In the genomic region with DNA sequence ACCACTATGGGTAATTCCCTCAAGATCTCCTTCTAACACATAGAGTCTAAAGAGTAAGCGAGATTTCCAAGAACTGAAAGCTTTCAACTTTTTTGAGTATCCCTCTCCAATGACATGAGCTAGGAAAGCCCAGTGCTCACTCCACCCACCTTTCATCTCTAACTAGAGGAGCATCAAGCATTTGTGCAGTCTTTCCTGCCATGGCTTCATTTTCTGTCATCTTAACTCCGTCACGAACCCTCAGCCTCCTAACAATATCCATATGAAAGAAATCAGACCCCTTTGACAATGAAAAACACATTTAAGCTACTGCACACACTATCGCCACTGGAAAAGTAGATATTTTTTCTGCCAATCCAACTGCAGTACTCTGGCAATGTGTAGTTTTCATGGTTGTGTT, we compare ENCODE assay signal across 23 cellular contexts.
"Had no signal": no experiment of that assay in that cellular context is flagged by ENCODE, and none has a peak within 500 bp of the region (broad histone marks: within the 10 kb centered on the region; RNA-seq: fewer than 3 reads in every experiment).

No MANE protein-coding gene starts in this region.

- H3K4me3 ChIP-seq: coronary artery, ovary, prostate gland, spleen had no signal

- H3K27ac Mint-ChIP-seq: activated B cell treated with CpG ODN at 0.5 μM for 24 hours; activated naive CD4-positive, alpha-beta T cell treated with anti-CD3 and anti-CD28 coated beads, Interleukin-2, amount 50 U/mL, for 72 hours; natural killer cell had no signal

- DNase-seq: activated B cell treated with CpG ODN at 0.5 μM for 24 hours; activated CD4-positive, alpha-beta memory T cell treated with anti-CD3 and anti-CD28 coated beads for 36 hours; activated CD4-positive, alpha-beta T cell treated with anti-CD3 and anti-CD28 coated beads for 48 hours; amygdala; foreskin melanocyte; hippocampal formation; kidney glomerular epithelial cell; left ventricle myocardium superior; mammary epithelial cell; midbrain; natural killer cell; ovary; spleen; stimulated activated CD4-positive, alpha-beta T cell treated with anti-CD3 and anti-CD28 coated beads, Interleukin-4, amount 100 ng/mL, for 1 hour; stimulated activated naive CD4-positive, alpha-beta T cell treated with Interleukin-2 at 50 U/mL for 16 hours; T-helper 1 cell; T1000 had no signal

- FAIRE-seq: bronchial epithelial cell had no signal

- H3K4me1 ChIP-seq: spleen had no signal

- H3K36me3 ChIP-seq: ovary, prostate gland, spleen had no signal

- H3K4me3 Mint-ChIP-seq: activated B cell treated with CpG ODN at 0.5 μM for 24 hours; activated CD4-positive, alpha-beta memory T cell treated with anti-CD3 and anti-CD28 coated beads for 36 hours; activated T-helper 1 cell treated with anti-CD3 and anti-CD28 coated beads, Interleukin-12 subunit alpha, Interleukin-12 subunit beta, Interleukin-2, Interleukin-4 antibody, amounts not matched to agents 30 ng/mL and 10 ng/mL and 1 ng/mL, durations not matched to agents 14 hours and 24 hours and 36 hours; natural killer cell had no signal

- H3K36me3 Mint-ChIP-seq: natural killer cell had no signal

- H3K27ac ChIP-seq: coronary artery, epithelial cell of prostate, ovary, prostate gland, spleen had no signal

- H3K27me3 ChIP-seq: ovary, spleen had no signal

- ATAC-seq: activated naive CD4-positive, alpha-beta T cell treated with anti-CD3 and anti-CD28 coated beads, Interleukin-2, amount 50 U/mL, for 72 hours; left ventricle myocardium superior; natural killer cell had no signal

- H3K9me3 Mint-ChIP-seq: activated B cell treated with CpG ODN at 0.5 μM for 24 hours; activated CD4-positive, alpha-beta memory T cell treated with anti-CD3 and anti-CD28 coated beads for 36 hours; activated naive CD4-positive, alpha-beta T cell treated with anti-CD3 and anti-CD28 coated beads, Interleukin-2, amount 50 U/mL, for 72 hours; activated T-helper 1 cell treated with anti-CD3 and anti-CD28 coated beads, Interleukin-12 subunit alpha, Interleukin-12 subunit beta, Interleukin-2, Interleukin-4 antibody, amounts not matched to agents 30 ng/mL and 10 ng/mL and 1 ng/mL, durations not matched to agents 14 hours and 24 hours and 36 hours; natural killer cell had no signal

- H3K9me3 ChIP-seq: ovary, prostate gland, spleen had no signal

- H3K4me1 Mint-ChIP-seq: activated B cell treated with CpG ODN at 0.5 μM for 24 hours, natural killer cell had no signal
